ENCODE assay signal across 1 cellular context in the genomic region with DNA sequence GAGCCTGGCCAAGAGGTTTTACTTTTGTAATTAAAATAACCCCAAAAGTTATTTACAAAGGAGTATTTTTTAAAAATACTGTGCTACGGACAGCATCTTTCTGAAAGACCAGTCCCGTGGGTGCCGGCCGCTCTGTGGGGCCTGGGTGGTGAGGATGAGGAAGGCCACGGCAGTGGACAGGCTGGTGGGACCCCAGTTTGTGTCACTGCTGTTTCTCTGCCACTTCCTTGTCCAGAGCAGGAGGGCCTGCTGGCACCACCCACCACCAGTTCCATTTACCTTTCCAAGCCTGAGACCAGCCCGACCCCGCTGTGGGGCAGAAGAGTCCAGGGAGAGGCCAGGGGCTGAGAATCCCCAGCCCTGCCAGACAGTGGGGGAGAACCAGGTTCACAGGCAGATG.
TF ChIP-seq lines count a peak whose summit lies in the region.

No MANE protein-coding gene starts in this region.

TF ChIP-seq in GM12878, 131 proteins besides CTCF, POLR2A, EP300 and RAD21:
- TF ChIP-seq PBX3 (IDR thresholded peaks at IDR 0.05; ENCODE audit: insufficient replicate concordance, low read depth, low read length) (no peak), POU2F2 (IDR thresholded peaks at IDR 0.05; ENCODE audit: borderline replicate concordance, low read depth, low read length) (no peak), RCOR1 (conservative IDR thresholded peaks at IDR 0.05; ENCODE audit: low read depth, low read length) (no peak), CREB1 (IDR thresholded peaks at IDR 0.05; ENCODE audit: low read depth) (no peak), MXI1 (IDR thresholded peaks at IDR 0.05; ENCODE audit: low read depth, low read length) (no peak), USF1 (IDR thresholded peaks at IDR 0.05; ENCODE audit: borderline replicate concordance, extremely low read length, insufficient read depth, low read depth, low read length) (no peak), CHD4 (IDR thresholded peaks at IDR 0.05) (no peak)
